Comparison of ENCODE assay signal across 26 cellular contexts in genomic region chr11:5285703-5286102, GRCh38. TPM values are rescaled to one million over a fixed set of nuclear protein-coding genes. Genes with fewer than 3 reads are reported as not detected.
DNase-seq lines count a peak whose midpoint lies in the region; ATAC-seq, FAIRE-seq and TF ChIP-seq lines count a peak whose summit lies in the region.
"Had no signal": no experiment of that assay in that cellular context is flagged by ENCODE, and none has a peak within 500 bp of the region (broad histone marks: within the 10 kb centered on the region; RNA-seq: fewer than 3 reads in every experiment).

No MANE protein-coding gene starts in this region.

- no peak overlapping the region for H3K4me3 Mint-ChIP-seq in CD8-positive, alpha-beta memory T cell
- H3K4me3 Mint-ChIP-seq: CD8-positive, alpha-beta T cell had no signal

- CTCF ChIA-PET in CD8-positive, alpha-beta memory T cell (lab: Charles Lee): no interaction called here
- CTCF ChIA-PET in PC-9 (lab: Charles Lee): no interaction called here

- H3K4me1 ChIP-seq in CD8-positive, alpha-beta memory T cell (ENCODE audit: insufficient read depth, low read length): no peaks in the 10 kb centered on the region
- H3K4me1 ChIP-seq in gastrocnemius medialis (no peaks in the 10 kb centered on the region), PC-9 (replicated peaks; ENCODE audit: insufficient read depth) (peaks cover 5% of the 10 kb centered on the region)

- TF ChIP-seq CTCF in bronchial epithelial cell (IDR thresholded peaks at IDR 0.05; ENCODE audit: insufficient read depth, low read length, severe bottlenecking): no peak
- no peak for TF ChIP-seq CTCF in gastrocnemius medialis (IDR thresholded peaks at IDR 0.05 in 4 of 5, conservative IDR thresholded peaks at IDR 0.05 in 1 of 5)
- no peak for TF ChIP-seq CTCF in PC-9 (conservative IDR thresholded peaks at IDR 0.05)

- H3K27ac ChIP-seq in CD8-positive, alpha-beta memory T cell (ENCODE audit: low read depth, low read length): peak overlapping the region; percentile 7
- H3K27ac ChIP-seq in gastrocnemius medialis: no peak overlapping the region
- no peak overlapping the region for H3K27ac ChIP-seq in PC-9

- H2AFZ ChIP-seq in PC-9: no peak overlapping the region

- in situ Hi-C loops in gastrocnemius medialis (cut with MboI; ENCODE audit: low sequenced_read_pairs in 4 of 4): no loop called here

- intact Hi-C loops in gastrocnemius medialis (cut with DNase I; ENCODE audit: low total_unique reads): no loop called here
- intact Hi-C loops in PC-9 (cut with micrococcal nuclease; ENCODE audit: unreplicated experiment): no loop called here

- H3K9me2 ChIP-seq in PC-9 (ENCODE audit: insufficient read depth): no peaks in the 10 kb centered on the region

- no peak overlapping the region for H3K4me3 ChIP-seq in CD8-positive, alpha-beta memory T cell (ENCODE audit: low read length)
- H3K4me3 ChIP-seq in bronchial epithelial cell (ENCODE audit: low read depth, low read length): no peak overlapping the region
- no peak overlapping the region for H3K4me3 ChIP-seq in gastrocnemius medialis
- H3K4me3 ChIP-seq in PC-9: no peak overlapping the region
- H3K4me3 ChIP-seq: MG63 had no signal

- POLR2A ChIA-PET in CD8-positive, alpha-beta memory T cell (lab: Charles Lee): no interaction called here
- POLR2A ChIA-PET in PC-9 (lab: Charles Lee; ENCODE audit: unreplicated experiment): no interaction called here

- no peak for DNase-seq in CD8-positive, alpha-beta memory T cell
- DNase-seq in HPDE6-E6E7 (ENCODE audit: extremely low spot score) (peak; percentile 45), RPMI7951 (ENCODE audit: low read depth) (peak; percentile 25), bronchial epithelial cell (ENCODE audit: low read depth) (peak; percentile 98), gastrocnemius medialis (no peak), PC-9 (no peak)
- DNase-seq: AML-193; C1 segment of cervical spinal cord; Calu3; CD8-positive, alpha-beta T cell; MG63; NCI-H1092; NCI-H1436; NCI-H187 treated with DMSO at 0.1 percent for 48 hours; RPMI8226; T-helper 1 cell had no signal

- no peaks in the 10 kb centered on the region for H3K36me3 ChIP-seq in CD8-positive, alpha-beta memory T cell (ENCODE audit: insufficient read depth, low read length)
- H3K36me3 ChIP-seq in bronchial epithelial cell (ENCODE audit: control insufficient read depth, insufficient read depth, low read length): no peaks in the 10 kb centered on the region
- H3K36me3 ChIP-seq in gastrocnemius medialis: no peaks in the 10 kb centered on the region
- H3K36me3 ChIP-seq in PC-9 (ENCODE audit: low read depth): no peaks in the 10 kb centered on the region
- H3K36me3 ChIP-seq: MG63 had no signal

- H3K36me3 Mint-ChIP-seq in CD8-positive, alpha-beta memory T cell: no peaks in the 10 kb centered on the region
- H3K36me3 Mint-ChIP-seq: CD8-positive, alpha-beta T cell had no signal

- H3K79me2 ChIP-seq in PC-9 (ENCODE audit: low read depth): no peaks in the 10 kb centered on the region

- H3K9me3 Mint-ChIP-seq in CD8-positive, alpha-beta memory T cell: peaks cover 0 to 3% (median 0%) of the 10 kb centered on the region in 5 donors
- H3K9me3 Mint-ChIP-seq: CD8-positive, alpha-beta T cell had no signal

- H3K27ac Mint-ChIP-seq in CD8-positive, alpha-beta memory T cell: no peak overlapping the region
- H3K27ac Mint-ChIP-seq: CD8-positive, alpha-beta T cell had no signal

- no peak for ATAC-seq in gastrocnemius medialis
- no peak for ATAC-seq in HG03469 (IDR thresholded peaks at IDR 0.05; ENCODE audit: unreplicated experiment)
- ATAC-seq in HG03039 (IDR thresholded peaks at IDR 0.05; ENCODE audit: unreplicated experiment): no peak
- ATAC-seq: CD8-positive, alpha-beta T cell; SK-N-SH treated with all-trans-retinoic acid at 6 μM for 48 hours had no signal

- no peaks in the 10 kb centered on the region for H4K20me1 ChIP-seq in PC-9 (ENCODE audit: insufficient read depth)

- TF ChIP-seq POLR2A in gastrocnemius medialis (IDR thresholded peaks at IDR 0.05): no peak

- BruUV-seq in PC-9 (replicated peaks; lab: Mats Ljungman, UMichigan): no TSS peak

- peaks cover 3 to 5% of the 10 kb centered on the region in 2 donors for H3K27me3 Mint-ChIP-seq in CD8-positive, alpha-beta memory T cell

- peak; percentile 32 for FAIRE-seq in bronchial epithelial cell (lab: Jason Lieb, UNC)
- FAIRE-seq: G401.6, H54, HTR-8/SVneo had no signal

- H3K9me3 ChIP-seq in CD8-positive, alpha-beta memory T cell (ENCODE audit: low read length): no peaks in the 10 kb centered on the region
- H3K9me3 ChIP-seq in gastrocnemius medialis (no peaks in the 10 kb centered on the region), PC-9 (ENCODE audit: insufficient read depth, low read depth) (no peaks in the 10 kb centered on the region)
- H3K9me3 ChIP-seq: MG63 had no signal

- H3K4me2 ChIP-seq in PC-9: no peak overlapping the region

- no peaks in the 10 kb centered on the region for H3K4me1 Mint-ChIP-seq in CD8-positive, alpha-beta memory T cell

- 0 out of 2 replicates have a peak, but pooled peaks cover 3% of the 10 kb centered on the region for H3F3A ChIP-seq in PC-9 (ENCODE audit: insufficient read depth, low read depth)

- H3K27me3 ChIP-seq in CD8-positive, alpha-beta memory T cell (ENCODE audit: insufficient read depth, low read length, poor library complexity, severe bottlenecking): no peaks in the 10 kb centered on the region
- H3K27me3 ChIP-seq in bronchial epithelial cell (ENCODE audit: control insufficient read depth, insufficient read depth, low read length) (no peaks in the 10 kb centered on the region), gastrocnemius medialis (no peaks in the 10 kb centered on the region), PC-9 (ENCODE audit: insufficient read depth, low read depth) (no peaks in the 10 kb centered on the region)
- H3K27me3 ChIP-seq: MG63 had no signal

RNA-seq across cellular contexts. Expression of gene HBE1, which starts 16.0 kb away (rescaled TPM):
- total RNA-seq in CD8-positive, alpha-beta memory T cell: not detected
- not detected for polyA plus RNA-seq in CD8-positive, alpha-beta memory T cell
- total RNA-seq in RPMI7951 (2014; rRNA removed; shearing (Covaris generic)): 4.6 and 6.4 TPM in 2 replicates
- total RNA-seq in bronchial epithelial cell (not detected in 2 replicates), gastrocnemius medialis (not detected), PC-9 (2021) (1.4 and 2.4 TPM in 2 replicates)
- total RNA-seq: Calu3; CD8-positive, alpha-beta T cell had no signal

RNA-seq across cellular contexts. Expression of gene OR51B4, which starts 16.0 kb away (rescaled TPM):
- not detected for total RNA-seq in CD8-positive, alpha-beta memory T cell
- polyA plus RNA-seq in CD8-positive, alpha-beta memory T cell: not detected
- not detected in 2 replicates for total RNA-seq in RPMI7951 (2014; rRNA removed; shearing (Covaris generic))
- total RNA-seq in bronchial epithelial cell: not detected in 2 replicates
- not detected for total RNA-seq in gastrocnemius medialis
- not detected in 2 replicates for total RNA-seq in PC-9 (2021)
- total RNA-seq: Calu3; CD8-positive, alpha-beta T cell; Daoy; NCI-H460 had no signal

RNA-seq across cellular contexts. Expression of gene HBG2, which starts 31.1 kb away (rescaled TPM):
- total RNA-seq in CD8-positive, alpha-beta memory T cell: not detected
- not detected for polyA plus RNA-seq in CD8-positive, alpha-beta memory T cell
- total RNA-seq in RPMI7951 (2014; rRNA removed; shearing (Covaris generic)): 1.3 TPM in 1 of 2 replicates, not detected in the other
- total RNA-seq in bronchial epithelial cell (not detected in 2 replicates), gastrocnemius medialis (not detected), PC-9 (2021) (0.63 TPM in 1 of 2 replicates, not detected in the other)
- total RNA-seq: Calu3; CD8-positive, alpha-beta T cell; Daoy; NCI-H460 had no signal

RNA-seq across cellular contexts. Expression of gene HBG1, which starts 36.0 kb away (rescaled TPM):
- not detected for total RNA-seq in CD8-positive, alpha-beta memory T cell
- not detected for polyA plus RNA-seq in CD8-positive, alpha-beta memory T cell
- total RNA-seq in RPMI7951 (2014; rRNA removed; shearing (Covaris generic)): not detected in 2 replicates
- not detected in 2 replicates for total RNA-seq in bronchial epithelial cell
- not detected for total RNA-seq in gastrocnemius medialis
- not detected in 2 replicates for total RNA-seq in PC-9 (2021)
- total RNA-seq: A172; Calu3; CD8-positive, alpha-beta T cell; Daoy; NCI-H460 had no signal

RNA-seq across cellular contexts. Expression of gene OR51B2, which starts 38.4 kb away (rescaled TPM):
- total RNA-seq in CD8-positive, alpha-beta memory T cell: not detected
- polyA plus RNA-seq in CD8-positive, alpha-beta memory T cell: not detected
- total RNA-seq in RPMI7951 (2014; rRNA removed; shearing (Covaris generic)): 0.36 TPM in 1 of 2 replicates, not detected in the other
- total RNA-seq in bronchial epithelial cell: not detected in 2 replicates
- not detected for total RNA-seq in gastrocnemius medialis
- total RNA-seq in PC-9 (2021): not detected in 2 replicates
- total RNA-seq: Calu3; CD8-positive, alpha-beta T cell; Daoy; NCI-H460 had no signal
- polyA plus RNA-seq: AG04450 had no signal

Comparison
In these comparisons a context has a peak if more than half of its experiments do, and no peak if none do; other contexts are left out.
1. DNase-seq: peak in HPDE6-E6E7 (single experiment), RPMI7951 (single experiment) and bronchial epithelial cell (single experiment); none in CD8-positive, alpha-beta memory T cell (0 of 5), gastrocnemius medialis (0 of 2) and PC-9 (0 of 2).